8 cellular contexts compared by ENCODE assay signal in the genomic region with DNA sequence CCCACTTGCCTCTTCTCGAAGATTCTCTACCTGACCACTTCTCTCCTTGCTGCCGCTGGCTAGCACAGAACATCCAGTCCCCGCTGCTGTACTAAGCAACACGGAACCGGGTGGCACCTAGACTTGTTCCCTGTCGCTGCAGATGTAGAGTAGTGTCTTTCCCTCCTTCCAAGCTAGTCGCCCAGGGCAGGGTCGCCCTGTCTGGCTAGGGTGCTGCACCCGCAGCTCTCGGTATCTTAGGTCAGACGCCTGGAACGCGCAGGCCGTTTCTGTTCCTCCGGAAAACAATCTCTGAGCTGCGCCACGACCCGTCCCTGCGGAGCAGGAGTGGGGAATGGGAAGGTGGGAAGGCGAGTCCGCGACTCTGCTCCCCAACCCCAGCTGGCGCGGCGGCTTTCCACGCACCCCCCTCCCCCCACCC. TPM values are rescaled to one million over a fixed set of nuclear protein-coding genes. Genes with fewer than 3 reads are reported as not detected.
A peak's percentile ranks its signal among the peaks of the same experiment; 100 is the strongest.
DNase-seq lines count a peak whose midpoint lies in the region; ATAC-seq and TF ChIP-seq lines count a peak whose summit lies in the region.

No MANE protein-coding gene starts in this region.

- H3K36me3 Mint-ChIP-seq in activated naive CD8-positive, alpha-beta T cell treated with anti-CD3 and anti-CD28 coated beads for 36 hours: no peaks in the 10 kb centered on the region

- H3K4me3 ChIP-seq in HFF-Myc (replicated peaks; ENCODE audit: low read depth, low read length) (peak overlapping the region; percentile 61), iPS-11a (ENCODE audit: low read depth, low read length) (peak overlapping the region; percentile 79), skin epidermis (peak overlapping the region; percentile 63 to 88 (median 79))

- no peak for ATAC-seq in HG03442 (IDR thresholded peaks at IDR 0.05; ENCODE audit: unreplicated experiment)

- DNase-seq in Ammon's horn (ENCODE audit: low spot score) (peak; percentile 24), HFF-Myc (ENCODE audit: extremely low read depth, low read depth) (no peak), NCI-H1436 treated with DMSO at 0.1 percent for 48 hours (lab: John Stamatoyannopoulos, UW) (no peak), SHP77 treated with DMSO at 0.1 percent for 48 hours (lab: John Stamatoyannopoulos, UW) (no peak)
- no peak for DNase-seq in activated naive CD8-positive, alpha-beta T cell treated with anti-CD3 and anti-CD28 coated beads for 36 hours

- peak overlapping the region; percentile 73 for H3K27ac Mint-ChIP-seq in activated naive CD8-positive, alpha-beta T cell treated with anti-CD3 and anti-CD28 coated beads for 36 hours

- H3K4me3 Mint-ChIP-seq in activated naive CD8-positive, alpha-beta T cell treated with anti-CD3 and anti-CD28 coated beads for 36 hours: peak overlapping the region; percentile 87

- no peaks in the 10 kb centered on the region for H3K27me3 Mint-ChIP-seq in activated naive CD8-positive, alpha-beta T cell treated with anti-CD3 and anti-CD28 coated beads for 36 hours

- peaks cover 28% of the 10 kb centered on the region for H3K4me1 Mint-ChIP-seq in activated naive CD8-positive, alpha-beta T cell treated with anti-CD3 and anti-CD28 coated beads for 36 hours

- TF ChIP-seq CTCF in HFF-Myc (IDR thresholded peaks at IDR 0.05; ENCODE audit: low read depth, low read length, missing control alignments): no peak

- H3K9me3 Mint-ChIP-seq in activated naive CD8-positive, alpha-beta T cell treated with anti-CD3 and anti-CD28 coated beads for 36 hours: no peaks in the 10 kb centered on the region

- peak overlapping the region; percentile 78 to 98 (median 94) for H3K27ac ChIP-seq in skin epidermis

RNA-seq across cellular contexts. Expression of a gene that starts 0.8 kb away (rescaled TPM):
- total RNA-seq in activated naive CD8-positive, alpha-beta T cell treated with anti-CD3 and anti-CD28 coated beads for 36 hours: 1 to 10 TPM; 2.6 to 3.3 TPM

RNA-seq across cellular contexts. Expression of a gene that starts 6.9 kb away (rescaled TPM):
- total RNA-seq in activated naive CD8-positive, alpha-beta T cell treated with anti-CD3 and anti-CD28 coated beads for 36 hours: 100 to 1,000 TPM; 132 to 134 TPM

RNA-seq across cellular contexts. Expression of a gene that starts 21.4 kb away (rescaled TPM):
- 10 to 100 TPM; 34.1 to 34.8 TPM for total RNA-seq in activated naive CD8-positive, alpha-beta T cell treated with anti-CD3 and anti-CD28 coated beads for 36 hours
